8 cellular contexts compared by ENCODE assay signal in the genomic region with DNA sequence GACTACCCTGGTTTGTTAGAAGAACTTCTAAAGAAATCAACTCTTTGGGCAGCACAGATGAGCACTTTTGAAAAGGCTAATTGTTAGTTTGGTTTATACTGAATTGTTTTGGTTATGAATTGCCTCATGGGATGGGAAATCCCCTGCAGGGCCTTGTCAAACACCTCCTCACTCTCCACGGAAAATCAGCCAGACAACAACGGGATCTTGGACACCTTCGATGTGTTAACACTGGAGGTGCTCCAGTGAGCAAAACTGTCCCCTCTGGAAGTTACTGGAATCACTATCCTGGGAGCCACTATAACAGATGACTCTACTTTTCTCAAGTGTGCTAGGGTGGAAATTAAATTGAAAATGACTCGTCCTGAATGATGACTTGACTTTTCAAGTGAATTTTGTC. TPM values are rescaled to one million over a fixed set of nuclear protein-coding genes. Genes with fewer than 3 reads are reported as not detected.
DNase-seq lines count a peak whose midpoint lies in the region; ATAC-seq, FAIRE-seq and TF ChIP-seq lines count a peak whose summit lies in the region.
"Had no signal": no experiment of that assay in that cellular context is flagged by ENCODE, and none has a peak within 500 bp of the region (broad histone marks: within the 10 kb centered on the region; RNA-seq: fewer than 3 reads in every experiment).

No MANE protein-coding gene starts in this region.

- H4K8ac ChIP-seq in mesendoderm (ENCODE audit: low read depth, low read length) (no peak overlapping the region), neuronal stem cell (ENCODE audit: low read depth, low read length) (no peak overlapping the region)

- DNase-seq in adrenal gland = no peak
- DNase-seq in mesendoderm = peak; percentile 32
- no peak for DNase-seq in GM12891 (ENCODE audit: insufficient read length, low spot score)
- DNase-seq in activated CD4-positive, CD25-positive, alpha-beta regulatory T cell (lab: John Stamatoyannopoulos, UW) = no peak
- DNase-seq in neuronal stem cell (ENCODE audit: low spot score) = no peak
- DNase-seq: NCI-H1417 had no signal

- no peak for TF ChIP-seq POLR2A in adrenal gland (IDR thresholded peaks at IDR 0.05)
- TF ChIP-seq POLR2A in GM12891 (IDR thresholded peaks at IDR 0.05; ENCODE audit: low read depth, low read length) = no peak

- H3K56ac ChIP-seq in mesendoderm (ENCODE audit: low read length) = no peak overlapping the region

- H3K27ac ChIP-seq in adrenal gland (peak overlapping the region in 3 of 5 donors; percentile 2 to 50 (median 15)), mesendoderm (ENCODE audit: low read depth, low read length) (no peak overlapping the region), neuronal stem cell (replicated peaks; ENCODE audit: low read length) (no peak overlapping the region)

- H2BK5ac ChIP-seq in mesendoderm (ENCODE audit: low read length) (no peak overlapping the region), neuronal stem cell (ENCODE audit: low read length) (no peak overlapping the region)

- H3K4me1 ChIP-seq in adrenal gland (replicated peaks in 1 of 2) (peaks cover 27 to 49% of the 10 kb centered on the region in 2 donors), mesendoderm (ENCODE audit: control insufficient read depth, low read depth, low read length) (no peaks in the 10 kb centered on the region), neuronal stem cell (ENCODE audit: control insufficient read depth in 2 of 2, insufficient read depth in 1 of 2, low read depth in 1 of 2, low read length in 2 of 2) (no peaks in the 10 kb centered on the region)

- no peak overlapping the region for H3K9ac ChIP-seq in mesendoderm (ENCODE audit: low read length)
- H3K9ac ChIP-seq in neuronal stem cell (ENCODE audit: low read depth, low read length, poor library complexity) = no peak overlapping the region

- H3K79me2 ChIP-seq in mesendoderm (ENCODE audit: control insufficient read depth, insufficient read depth, low read length) = no peaks in the 10 kb centered on the region

- no peak overlapping the region for H2BK120ac ChIP-seq in mesendoderm (ENCODE audit: low read depth, low read length)
- no peak overlapping the region for H2BK120ac ChIP-seq in neuronal stem cell (ENCODE audit: low read depth, low read length)

- H3K27me3 ChIP-seq in adrenal gland = no peaks in the 10 kb centered on the region
- no peaks in the 10 kb centered on the region for H3K27me3 ChIP-seq in mesendoderm (ENCODE audit: insufficient read depth, low read length, poor library complexity)
- H3K27me3 ChIP-seq in neuronal stem cell (ENCODE audit: control insufficient read depth in 3 of 3, insufficient read depth in 3 of 3, low read depth in 1 of 3, low read length in 3 of 3) = no peaks in the 10 kb centered on the region

- intact Hi-C loops in adrenal gland (cut with DNase I) = no loop called here

- FAIRE-seq in GM12891 (lab: Jason Lieb, UNC) = no peak

- H3K23ac ChIP-seq in mesendoderm (ENCODE audit: low read length) (no peak overlapping the region), neuronal stem cell (ENCODE audit: low read depth, low read length, poor library complexity) (no peak overlapping the region)

- no peak for TF ChIP-seq CTCF in adrenal gland (IDR thresholded peaks at IDR 0.05)

- H3K18ac ChIP-seq in mesendoderm (ENCODE audit: low read length) = no peak overlapping the region
- H3K18ac ChIP-seq in neuronal stem cell (ENCODE audit: low read length) = no peak overlapping the region

- H3K9me3 ChIP-seq in adrenal gland (replicated peaks in 1 of 3) (no peaks in the 10 kb centered on the region), neuronal stem cell (replicated peaks in 1 of 2; ENCODE audit: control insufficient read depth in 2 of 2, insufficient read depth in 1 of 2, low read depth in 1 of 2, low read length in 2 of 2) (no peaks in the 10 kb centered on the region)

- H3K36me3 ChIP-seq in adrenal gland (replicated peaks in 1 of 2) (no peaks in the 10 kb centered on the region), mesendoderm (ENCODE audit: control insufficient read depth, insufficient read depth, low read length) (no peaks in the 10 kb centered on the region), neuronal stem cell (replicated peaks in 1 of 2; ENCODE audit: control insufficient read depth in 2 of 2, insufficient read depth in 2 of 2, low read length in 2 of 2) (no peaks in the 10 kb centered on the region)

- no peak overlapping the region for H2BK12ac ChIP-seq in neuronal stem cell (ENCODE audit: low read length)

- H2AK5ac ChIP-seq in mesendoderm (ENCODE audit: low read length) (no peak overlapping the region), neuronal stem cell (ENCODE audit: low read depth, low read length) (no peak overlapping the region)

- no peak overlapping the region for H4K5ac ChIP-seq in mesendoderm (ENCODE audit: low read length)

- H3K4me3 ChIP-seq in adrenal gland = no peak overlapping the region
- no peak overlapping the region for H3K4me3 ChIP-seq in mesendoderm (ENCODE audit: low read length)
- no peak overlapping the region for H3K4me3 ChIP-seq in neuronal stem cell (ENCODE audit: low read length in 2 of 2)

- H3K4ac ChIP-seq in mesendoderm (ENCODE audit: low read depth, low read length) = no peak overlapping the region
- no peak overlapping the region for H3K4ac ChIP-seq in neuronal stem cell (ENCODE audit: low read length)

- H4K91ac ChIP-seq in neuronal stem cell (ENCODE audit: low read depth, low read length, poor library complexity) = no peak overlapping the region

- ATAC-seq in GM18499 (IDR thresholded peaks at IDR 0.05; ENCODE audit: insufficient read depth, unreplicated experiment) (peak; percentile 40), HG02870 (IDR thresholded peaks at IDR 0.05; ENCODE audit: unreplicated experiment) (peak; percentile 46)

- H2AFZ ChIP-seq in neuronal stem cell (ENCODE audit: low read length) = no peak overlapping the region

- 53 to 69% (median 65%) methylated on average over 3 to 4 of the region's 4 CpGs for WGBS in adrenal gland, 4 donors
- no CpG with 5 or more reads among the region's 4 CpGs for WGBS in mesendoderm (ENCODE audit: extremely low coverage, insufficient coverage, low lambda C conversion rate)
- no CpG with 5 or more reads among the region's 4 CpGs for WGBS in neuronal stem cell (ENCODE audit: extremely low coverage in 2 of 2, insufficient read length in 2 of 2, insufficient replicate concordance in 1 of 2), 2 donors

- no peak overlapping the region for H3K14ac ChIP-seq in neuronal stem cell (ENCODE audit: low read length)

- H3K4me2 ChIP-seq in mesendoderm (ENCODE audit: low read length) = no peak overlapping the region
- H3K4me2 ChIP-seq in neuronal stem cell (ENCODE audit: insufficient read depth, low read length, poor library complexity, severe bottlenecking) = no peak overlapping the region

- H3K79me1 ChIP-seq in mesendoderm (ENCODE audit: low read length) = peaks cover 3% of the 10 kb centered on the region
- no peaks in the 10 kb centered on the region for H3K79me1 ChIP-seq in neuronal stem cell (ENCODE audit: low read depth, low read length)

- H2BK15ac ChIP-seq in mesendoderm (replicated peaks; ENCODE audit: low read depth) (no peak overlapping the region), neuronal stem cell (ENCODE audit: low read length) (no peak overlapping the region)

TF ChIP-seq in GM12891, 5 proteins besides CTCF, POLR2A, EP300 and RAD21:
- TF ChIP-seq PAX5 (IDR thresholded peaks at IDR 0.05; ENCODE audit: insufficient read depth, low read length, severe bottlenecking) (no peak), POLR2AphosphoS5 (IDR thresholded peaks at IDR 0.05; ENCODE audit: low read depth, low read length) (no peak), TAF1 (IDR thresholded peaks at IDR 0.05; ENCODE audit: low read depth, low read length) (no peak), SPI1 (IDR thresholded peaks at IDR 0.05; ENCODE audit: low read depth, low read length) (no peak), POU2F2 (IDR thresholded peaks at IDR 0.05; ENCODE audit: low read depth, low read length) (no peak)

RNA-seq across cellular contexts. Expression of gene CDK6, which starts 38.7 kb away (rescaled TPM):
- 10 to 100 TPM; 18.2 to 61.7 (median 41.6) TPM for total RNA-seq in adrenal gland
- 10 to 100 TPM in 1 of 3 donors, 1 to 10 TPM in 2; 2.5 to 12.9 (median 4.3) TPM for polyA plus RNA-seq in adrenal gland
- 10.9 TPM for polyA plus RNA-seq in mesendoderm (2013, experiment 1 of 2)
- 9.9 TPM for polyA plus RNA-seq in mesendoderm (2013, experiment 2 of 2)
- 5.2 TPM for polyA plus RNA-seq in GM12891 (2012; ENCODE audit: low read depth, missing spikeins)
- 6.8 TPM for polyA plus RNA-seq in neuronal stem cell (2013, experiment 1 of 2)
- polyA plus RNA-seq in neuronal stem cell (2013, experiment 2 of 2) = 7.1 TPM

Comparison
In these comparisons a context has a peak if more than half of its experiments do, and no peak if none do; other contexts are left out.
1. H3K27ac ChIP-seq: peak in adrenal gland (3 of 5); none in mesendoderm (single experiment) and neuronal stem cell (single experiment).